In the genomic region with DNA sequence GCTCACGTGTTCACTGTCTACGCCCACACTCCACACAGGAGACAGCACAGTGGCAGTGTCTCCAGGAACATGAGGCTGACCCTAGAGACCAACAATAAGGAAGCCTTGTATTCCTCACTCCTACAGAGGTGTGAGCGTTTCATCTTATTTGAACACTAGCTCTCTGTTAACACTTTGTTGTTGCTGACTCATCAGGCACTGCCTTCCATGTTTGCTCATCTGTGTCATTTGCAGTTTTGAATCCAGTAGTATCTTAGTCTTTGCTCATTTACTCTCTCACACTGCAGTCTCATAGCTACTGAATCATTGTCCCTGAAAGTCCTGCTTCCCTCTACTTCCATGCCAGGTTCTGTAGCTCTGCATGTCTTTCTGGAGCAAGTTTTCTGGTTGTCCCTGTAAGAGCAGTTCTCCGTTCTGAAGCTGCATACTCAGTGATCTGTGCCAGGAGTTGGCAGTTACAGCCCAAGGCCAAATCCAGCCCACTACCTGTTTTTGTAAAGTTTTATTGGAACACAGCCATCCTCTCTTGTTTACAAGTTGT, we compare ENCODE assay signal across 9 cellular contexts.
DNase-seq lines count a peak whose midpoint lies in the region; ATAC-seq and TF ChIP-seq lines count a peak whose summit lies in the region.
"Had no signal": no experiment of that assay in that cellular context is flagged by ENCODE, and none has a peak within 500 bp of the region (broad histone marks: within the 10 kb centered on the region; RNA-seq: fewer than 3 reads in every experiment).

No MANE protein-coding gene starts in this region.

- dilution Hi-C loops in mammary epithelial cell (cut with HindIII; ENCODE audit: low sequenced_read_pairs), result no loop called here

- peak overlapping the region; percentile 57 for H2AFZ ChIP-seq in mammary epithelial cell (ENCODE audit: low read depth, low read length)

- no peak overlapping the region for H3K9ac ChIP-seq in mammary epithelial cell (ENCODE audit: insufficient read depth, low read length)

- 21% methylated on average over 4 of the region's 4 CpGs for WGBS in mammary epithelial cell (ENCODE audit: low coverage, missing lambda C conversion rate)

- H3K4me1 ChIP-seq in mammary epithelial cell (ENCODE audit: insufficient read depth, low read length) (peaks cover 13% of the 10 kb centered on the region), ascending aorta (no peaks in the 10 kb centered on the region)

- H3K9me3 ChIP-seq in mammary epithelial cell (replicated peaks; ENCODE audit: insufficient read depth, low read length), result no peaks in the 10 kb centered on the region
- no peaks in the 10 kb centered on the region for H3K9me3 ChIP-seq in ascending aorta

- H3K79me2 ChIP-seq in mammary epithelial cell (ENCODE audit: insufficient read depth, low read length), result no peaks in the 10 kb centered on the region

- TF ChIP-seq CTCF in mammary epithelial cell (conservative IDR thresholded peaks at IDR 0.05 in 1 of 2, IDR thresholded peaks at IDR 0.05 in 1 of 2; ENCODE audit: extremely low read depth in 1 of 2, insufficient read depth in 1 of 2, low read depth in 1 of 2, low read length in 2 of 2) (no peak), ascending aorta (IDR thresholded peaks at IDR 0.05) (no peak)

- H3K4me3 ChIP-seq in mammary epithelial cell (replicated peaks in 1 of 3; ENCODE audit: insufficient read depth in 1 of 3, low read depth in 2 of 3, low read length in 3 of 3) (no peak overlapping the region), ascending aorta (no peak overlapping the region)

- in situ Hi-C loops in mammary epithelial cell (cut with MboI; ENCODE audit: low sequenced_read_pairs in 2 of 2), result loop anchor here in 1 of 2 donors (10.0 kb wide), 1 partner anchor 217 kb away; no protein-coding TSS in a partner anchor

- H3K4me2 ChIP-seq in mammary epithelial cell (ENCODE audit: insufficient read depth, low read depth, low read length), result peak overlapping the region; percentile 12

- H3K27ac ChIP-seq in mammary epithelial cell (ENCODE audit: insufficient read depth, low read depth, low read length) (peak overlapping the region; percentile 16), ascending aorta (no peak overlapping the region)

- peak; percentile 39 to 45 for ATAC-seq in activated CD4-positive, CD25-positive, alpha-beta regulatory T cell treated with anti-CD3 and anti-CD28 coated beads, Interleukin-2, amount 50 U/mL, for 24 hours
- peak; percentile 78 for ATAC-seq in HG03469 (IDR thresholded peaks at IDR 0.05; ENCODE audit: unreplicated experiment)

- no peaks in the 10 kb centered on the region for H3K27me3 ChIP-seq in mammary epithelial cell (ENCODE audit: insufficient read depth, low read length)
- no peaks in the 10 kb centered on the region for H3K27me3 ChIP-seq in ascending aorta

- H4K20me1 ChIP-seq in mammary epithelial cell (ENCODE audit: insufficient read depth, low read length), result peaks cover 2% of the 10 kb centered on the region

- CTCF ChIA-PET in mammary epithelial cell (lab: Charles Lee; ENCODE audit: low non-redundant PET), result interaction anchor here (0.8 kb wide), 1 partner anchor 219 kb away, joined by 4 read pairs; no protein-coding TSS in a partner anchor

- intact Hi-C loops in mammary epithelial cell (cut with micrococcal nuclease) (loop anchor here (2.0 kb wide), 1 partner anchor 219 kb away; no protein-coding TSS in a partner anchor), ascending aorta (cut with DNase I) (loop anchor here (2.0 kb wide), 1 partner anchor 245 kb away; no protein-coding TSS in a partner anchor)

- H3K36me3 ChIP-seq in mammary epithelial cell (ENCODE audit: insufficient read depth, low read length), result no peaks in the 10 kb centered on the region
- no peaks in the 10 kb centered on the region for H3K36me3 ChIP-seq in ascending aorta

- no peak for DNase-seq in activated CD4-positive, CD25-positive, alpha-beta regulatory T cell treated with anti-CD3 and anti-CD28 coated beads, Interleukin-2, amount 50 U/mL, for 72 hours
- DNase-seq in mammary epithelial cell, result peak; percentile 84
- peak; percentile 91 for DNase-seq in renal cortical epithelial cell (ENCODE audit: low read depth)
- DNase-seq in NCI-H1930 (lab: John Stamatoyannopoulos, UW), result no peak
- no peak for DNase-seq in ascending aorta (ENCODE audit: low spot score in 2 of 2)
- DNase-seq in NCI-H774 (lab: John Stamatoyannopoulos, UW), result no peak
- DNase-seq: Karpas-422 had no signal

- no TSS peak for BruUV-seq in mammary epithelial cell (replicated peaks; lab: Mats Ljungman, UMichigan)

Comparison
In these comparisons a context has a peak if more than half of its experiments do, and no peak if none do; other contexts are left out.
1. DNase-seq: peak in mammary epithelial cell (single experiment) and renal cortical epithelial cell (single experiment); none in activated CD4-positive, CD25-positive, alpha-beta regulatory T cell treated with anti-CD3 and anti-CD28 coated beads, Interleukin-2, amount 50 U/mL, for 72 hours (single experiment), NCI-H1930 (0 of 2), ascending aorta (0 of 2) and NCI-H774 (single experiment).